ENCODE assay signal across 8 cellular contexts in genomic region chr10:17229016-17229716, GRCh38. TPM values are rescaled to one million over a fixed set of nuclear protein-coding genes. Genes with fewer than 3 reads are reported as not detected.
DNase-seq lines count a peak whose midpoint lies in the region; FAIRE-seq and TF ChIP-seq lines count a peak whose summit lies in the region.

No MANE protein-coding gene starts in this region.

- H3K27me3 ChIP-seq in ovary (no peaks in the 10 kb centered on the region), tibial artery (no peaks in the 10 kb centered on the region)

- DNase-seq in EL: peak; percentile 93
- DNase-seq in RCC 7860 (ENCODE audit: low spot score): peak; percentile 88
- peak; percentile 80 for DNase-seq in activated gamma-delta T cell (lab: John Stamatoyannopoulos, UW)
- DNase-seq in foreskin melanocyte: peak; percentile 80
- DNase-seq in ovary: peak; percentile 93 to 97 (median 95)
- DNase-seq in tibial artery: peak; percentile 94 to 96
- no peak for DNase-seq in HPDE6-E6E7 (ENCODE audit: extremely low spot score)

- CTCF ChIA-PET in HEK293 (lab: Yijun Ruan, JAX): interaction anchor here (0.6 to 1.6 kb wide), 9 partner anchors 14 to 400 kb away, joined by 3 to 7 read pairs (median 3); no protein-coding TSS in a partner anchor

- 0% methylated on average over 65 to 72 of the region's 72 CpGs for WGBS in ovary, 3 donors

- H3K4me1 ChIP-seq in HEK293 (ENCODE audit: control insufficient read depth, insufficient read depth, low read length): peaks cover 11% of the 10 kb centered on the region
- peaks cover 10% of the 10 kb centered on the region for H3K4me1 ChIP-seq in ovary (ENCODE audit: insufficient read depth)
- peaks cover 0 to 48% (median 30%) of the 10 kb centered on the region in 4 donors for H3K4me1 ChIP-seq in tibial artery

- no peak for FAIRE-seq in RCC 7860 (lab: Jason Lieb, UNC)

- TF ChIP-seq EP300 in ovary (IDR thresholded peaks at IDR 0.05): no peak

- TF ChIP-seq CTCF in HEK293 (tag by site-specific recombination; IDR thresholded peaks at IDR 0.05): peak; percentile 50
- no peak for TF ChIP-seq CTCF in ovary (IDR thresholded peaks at IDR 0.05)
- no peak for TF ChIP-seq CTCF in tibial artery (IDR thresholded peaks at IDR 0.05)

- H3K36me3 ChIP-seq in HEK293 (ENCODE audit: control insufficient read depth in 2 of 2, insufficient read depth in 1 of 2, low read length in 2 of 2) (peaks cover 34 to 48% of the 10 kb centered on the region in 2 experiments), ovary (no peaks in the 10 kb centered on the region), tibial artery (peaks cover 37 to 39% (median 38%) of the 10 kb centered on the region in 3 donors)

- H3K4me3 ChIP-seq in HEK293 (ENCODE audit: low read depth, low read length) (peak overlapping the region; percentile 99), ovary (peak overlapping the region; percentile 64), tibial artery (peak overlapping the region; percentile 83 to 93)

- TF ChIP-seq POLR2A in ovary (IDR thresholded peaks at IDR 0.05): peak; percentile 93

- H3K27ac ChIP-seq in HEK293 (ENCODE audit: extremely low read depth, low read depth, low read length) (peak overlapping the region; percentile 97), ovary (peak overlapping the region; percentile 96 to 99), tibial artery (peak overlapping the region; percentile 98 to 100)

- intact Hi-C loops in ovary (cut with DNase I): loop anchor here in 3 of 4 donors (2.0 to 10.0 kb wide), 4 partner anchors 28 to 232 kb away; partner anchors contain the start of gene TRDMT1 (in 2 of the 3)
- intact Hi-C loops in tibial artery (cut with DNase I; ENCODE audit: low total_unique reads): loop anchor here (10.0 kb wide), 1 partner anchor 224 kb away; no protein-coding TSS in a partner anchor

- H3K9me3 ChIP-seq in HEK293 (ENCODE audit: control insufficient read depth, insufficient read depth, low read depth, low read length): no peaks in the 10 kb centered on the region
- no peaks in the 10 kb centered on the region for H3K9me3 ChIP-seq in ovary
- H3K9me3 ChIP-seq in tibial artery: no peaks in the 10 kb centered on the region

- POLR2A ChIA-PET in HEK293 (lab: Yijun Ruan, JAX): interaction anchor here (0.6 to 4.2 kb wide), 37 partner anchors 9 to 412 kb away, joined by 3 to 78 read pairs (median 5); partner anchors contain the start of genes RSU1 and TRDMT1

TF ChIP-seq in HEK293, 187 proteins besides CTCF, POLR2A, EP300 and RAD21 (continues in another document):
- TF ChIP-seq, protein P1, sequence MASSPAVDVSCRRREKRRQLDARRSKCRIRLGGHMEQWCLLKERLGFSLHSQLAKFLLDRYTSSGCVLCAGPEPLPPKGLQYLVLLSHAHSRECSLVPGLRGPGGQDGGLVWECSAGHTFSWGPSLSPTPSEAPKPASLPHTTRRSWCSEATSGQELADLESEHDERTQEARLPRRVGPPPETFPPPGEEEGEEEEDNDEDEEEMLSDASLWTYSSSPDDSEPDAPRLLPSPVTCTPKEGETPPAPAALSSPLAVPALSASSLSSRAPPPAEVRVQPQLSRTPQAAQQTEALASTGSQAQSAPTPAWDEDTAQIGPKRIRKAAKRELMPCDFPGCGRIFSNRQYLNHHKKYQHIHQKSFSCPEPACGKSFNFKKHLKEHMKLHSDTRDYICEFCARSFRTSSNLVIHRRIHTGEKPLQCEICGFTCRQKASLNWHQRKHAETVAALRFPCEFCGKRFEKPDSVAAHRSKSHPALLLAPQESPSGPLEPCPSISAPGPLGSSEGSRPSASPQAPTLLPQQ (tag by site-specific recombination; IDR thresholded peaks at IDR 0.05): peak; percentile 24
- TF ChIP-seq KLF8 (tag by site-specific recombination; IDR thresholded peaks at IDR 0.05) (peak; percentile 78; the same call in 1 of the 2 replicates), ZNF350 (tag by site-specific recombination; IDR thresholded peaks at IDR 0.05) (no peak), ZNF600 (tag by site-specific recombination; IDR thresholded peaks at IDR 0.05) (peak; percentile 12; the same call in 1 of the 2 replicates), KLF16 (tag by site-specific recombination; IDR thresholded peaks at IDR 0.05) (peak; percentile 44), ZNF510 (tag by site-specific recombination; IDR thresholded peaks at IDR 0.05; ENCODE audit: insufficient replicate concordance) (no peak), ZBTB21 (tag by site-specific recombination; IDR thresholded peaks at IDR 0.05) (no peak), SP3 (tag by site-specific recombination; IDR thresholded peaks at IDR 0.05) (no peak; the same call in 1 of the 2 replicates), SCRT2 (tag by site-specific recombination; IDR thresholded peaks at IDR 0.05) (peak; percentile 8; the same call in 1 of the 2 replicates), GLI4 (tag by site-specific recombination; IDR thresholded peaks at IDR 0.05) (peak; percentile 75; the same call in 1 of the 2 replicates), ZNF121 (tag by site-specific recombination; IDR thresholded peaks at IDR 0.05) (peak; percentile 38; the same call in 1 of the 2 replicates), ZNF747 (tag by site-specific recombination; IDR thresholded peaks at IDR 0.05) (0 out of 2 replicates have a peak, but pooled peaks have one; percentile 36), ZFP37 (tag by site-specific recombination; IDR thresholded peaks at IDR 0.05) (peak; percentile 90)
- TF ChIP-seq, protein P2, sequence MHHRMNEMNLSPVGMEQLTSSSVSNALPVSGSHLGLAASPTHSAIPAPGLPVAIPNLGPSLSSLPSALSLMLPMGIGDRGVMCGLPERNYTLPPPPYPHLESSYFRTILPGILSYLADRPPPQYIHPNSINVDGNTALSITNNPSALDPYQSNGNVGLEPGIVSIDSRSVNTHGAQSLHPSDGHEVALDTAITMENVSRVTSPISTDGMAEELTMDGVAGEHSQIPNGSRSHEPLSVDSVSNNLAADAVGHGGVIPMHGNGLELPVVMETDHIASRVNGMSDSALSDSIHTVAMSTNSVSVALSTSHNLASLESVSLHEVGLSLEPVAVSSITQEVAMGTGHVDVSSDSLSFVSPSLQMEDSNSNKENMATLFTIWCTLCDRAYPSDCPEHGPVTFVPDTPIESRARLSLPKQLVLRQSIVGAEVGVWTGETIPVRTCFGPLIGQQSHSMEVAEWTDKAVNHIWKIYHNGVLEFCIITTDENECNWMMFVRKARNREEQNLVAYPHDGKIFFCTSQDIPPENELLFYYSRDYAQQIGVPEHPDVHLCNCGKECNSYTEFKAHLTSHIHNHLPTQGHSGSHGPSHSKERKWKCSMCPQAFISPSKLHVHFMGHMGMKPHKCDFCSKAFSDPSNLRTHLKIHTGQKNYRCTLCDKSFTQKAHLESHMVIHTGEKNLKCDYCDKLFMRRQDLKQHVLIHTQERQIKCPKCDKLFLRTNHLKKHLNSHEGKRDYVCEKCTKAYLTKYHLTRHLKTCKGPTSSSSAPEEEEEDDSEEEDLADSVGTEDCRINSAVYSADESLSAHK (tag by site-specific recombination; IDR thresholded peaks at IDR 0.05): no peak; the same call in 1 of the 2 replicates
- TF ChIP-seq, protein P3, sequence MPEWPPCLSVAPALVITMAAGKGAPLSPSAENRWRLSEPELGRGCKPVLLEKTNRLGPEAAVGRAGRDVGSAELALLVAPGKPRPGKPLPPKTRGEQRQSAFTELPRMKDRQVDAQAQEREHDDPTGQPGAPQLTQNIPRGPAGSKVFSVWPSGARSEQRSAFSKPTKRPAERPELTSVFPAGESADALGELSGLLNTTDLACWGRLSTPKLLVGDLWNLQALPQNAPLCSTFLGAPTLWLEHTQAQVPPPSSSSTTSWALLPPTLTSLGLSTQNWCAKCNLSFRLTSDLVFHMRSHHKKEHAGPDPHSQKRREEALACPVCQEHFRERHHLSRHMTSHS (tag by site-specific recombination; IDR thresholded peaks at IDR 0.05): no peak
- TF ChIP-seq, protein P4, sequence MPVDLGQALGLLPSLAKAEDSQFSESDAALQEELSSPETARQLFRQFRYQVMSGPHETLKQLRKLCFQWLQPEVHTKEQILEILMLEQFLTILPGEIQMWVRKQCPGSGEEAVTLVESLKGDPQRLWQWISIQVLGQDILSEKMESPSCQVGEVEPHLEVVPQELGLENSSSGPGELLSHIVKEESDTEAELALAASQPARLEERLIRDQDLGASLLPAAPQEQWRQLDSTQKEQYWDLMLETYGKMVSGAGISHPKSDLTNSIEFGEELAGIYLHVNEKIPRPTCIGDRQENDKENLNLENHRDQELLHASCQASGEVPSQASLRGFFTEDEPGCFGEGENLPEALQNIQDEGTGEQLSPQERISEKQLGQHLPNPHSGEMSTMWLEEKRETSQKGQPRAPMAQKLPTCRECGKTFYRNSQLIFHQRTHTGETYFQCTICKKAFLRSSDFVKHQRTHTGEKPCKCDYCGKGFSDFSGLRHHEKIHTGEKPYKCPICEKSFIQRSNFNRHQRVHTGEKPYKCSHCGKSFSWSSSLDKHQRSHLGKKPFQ (tag by site-specific recombination; IDR thresholded peaks at IDR 0.05): no peak

RNA-seq across cellular contexts. Expression of gene VIM, which starts 1.1 kb away (rescaled TPM):
- total RNA-seq in ovary: 1,000 to 10,000 TPM; 2,370 to 5,934 (median 4,198) TPM
- polyA plus RNA-seq in ovary: 1,000 to 10,000 TPM; 5,561 to 6,135 TPM

RNA-seq across cellular contexts. Expression of gene TRDMT1, which starts 27.7 kb away (rescaled TPM):
- total RNA-seq in ovary: 10 to 100 TPM; 13.1 to 24.3 (median 17.9) TPM
- polyA plus RNA-seq in ovary: 1 to 10 TPM; 3.2 to 5.9 TPM
